ENCODE assay signal across 26 cellular contexts in the genomic region with DNA sequence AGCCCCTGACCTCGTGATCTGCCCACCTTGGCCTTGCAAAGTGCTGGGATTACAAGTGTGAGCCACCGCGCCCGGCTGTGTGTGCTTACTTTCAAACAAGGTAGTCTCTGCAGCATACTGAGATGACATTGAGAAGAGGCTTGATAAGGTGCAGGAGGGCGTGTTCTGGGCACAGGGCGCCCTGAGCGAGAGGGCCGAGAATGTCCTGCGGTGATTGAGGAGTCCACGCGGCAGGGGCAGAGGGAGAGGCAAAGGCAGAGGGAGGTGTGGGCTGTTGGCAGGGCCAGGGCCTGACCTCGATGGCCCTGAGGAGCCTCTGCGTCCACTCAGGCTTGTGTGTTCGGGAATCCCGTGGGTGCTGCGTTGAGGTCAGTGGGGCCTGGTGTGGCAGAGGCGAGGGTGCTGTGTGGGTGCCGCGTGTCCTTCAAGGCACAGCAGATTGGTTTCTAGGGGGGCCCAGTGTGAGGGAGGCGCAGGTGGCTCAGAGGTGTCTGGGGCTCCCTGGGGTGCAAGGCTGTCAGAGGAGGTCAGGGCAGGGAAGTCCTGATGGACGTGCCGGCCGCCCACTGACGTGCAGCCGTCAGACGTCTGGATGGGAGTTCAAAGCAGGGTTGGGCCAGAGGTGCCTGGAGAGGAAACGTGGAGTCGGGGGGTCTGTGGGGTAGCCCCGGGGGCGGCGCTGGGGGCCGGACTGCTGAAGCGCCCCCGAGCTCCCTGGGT. TPM values are rescaled to one million over a fixed set of nuclear protein-coding genes. Genes with fewer than 3 reads are reported as not detected.
DNase-seq lines count a peak whose midpoint lies in the region; ATAC-seq and TF ChIP-seq lines count a peak whose summit lies in the region.
"Had no signal": no experiment of that assay in that cellular context is flagged by ENCODE, and none has a peak within 500 bp of the region (broad histone marks: within the 10 kb centered on the region; RNA-seq: fewer than 3 reads in every experiment).

No MANE protein-coding gene starts in this region.

- H3K9me3 Mint-ChIP-seq in GM23338 = no peaks in the 10 kb centered on the region; the same call in 2 of the 3 replicates
- no peaks in the 10 kb centered on the region for H3K9me3 Mint-ChIP-seq in central memory CD8-positive, alpha-beta T cell
- H3K9me3 Mint-ChIP-seq in mesothelial cell of epicardium = no peaks in the 10 kb centered on the region
- no peaks in the 10 kb centered on the region for H3K9me3 Mint-ChIP-seq in activated T-cell treated with anti-CD3 and anti-CD28 coated beads, Interleukin-2, amount 50 U/mL, for 4 hours
- H3K9me3 Mint-ChIP-seq: activated B cell treated with CpG ODN at 0.5 μM for 24 hours had no signal

- no peak for TF ChIP-seq CTCF in GM23338 (conservative IDR thresholded peaks at IDR 0.05; ENCODE audit: low read depth in 2 of 2)
- no peak for TF ChIP-seq CTCF in mesothelial cell of epicardium (IDR thresholded peaks at IDR 0.05; ENCODE audit: unreplicated experiment)

- ATAC-seq in GM23338 (no peak), HG03175 (IDR thresholded peaks at IDR 0.05; ENCODE audit: unreplicated experiment) (no peak), GM21576 (IDR thresholded peaks at IDR 0.05; ENCODE audit: unreplicated experiment) (no peak)
- ATAC-seq in central memory CD8-positive, alpha-beta T cell (replicated peaks; ENCODE audit: extremely low read depth, poor library complexity, severe bottlenecking) = no peak
- no peak for ATAC-seq in activated T-cell treated with anti-CD3 and anti-CD28 coated beads, Interleukin-2, amount 50 U/mL, for 4 hours
- ATAC-seq: activated CD8-positive, alpha-beta memory T cell treated with anti-CD3 and anti-CD28 coated beads, Interleukin-2, amount 10 ng/mL, durations not matched to agents 7 days and 5 days; gastroesophageal sphincter; HCT116; K562 had no signal

- H3K27me3 ChIP-seq in GM23338 (ENCODE audit: insufficient read depth) = no peaks in the 10 kb centered on the region
- H3K27me3 ChIP-seq: gastroesophageal sphincter, MG63, neutrophil, SJSA1, suprapubic skin had no signal

- H3K36me3 Mint-ChIP-seq in GM23338 (ENCODE audit: low read depth) (peaks cover 31% of the 10 kb centered on the region), mesothelial cell of epicardium (peaks cover 17% of the 10 kb centered on the region)
- peaks cover 3% of the 10 kb centered on the region for H3K36me3 Mint-ChIP-seq in central memory CD8-positive, alpha-beta T cell (ENCODE audit: insufficient read depth)
- H3K36me3 Mint-ChIP-seq in activated T-cell treated with anti-CD3 and anti-CD28 coated beads, Interleukin-2, amount 50 U/mL, for 4 hours (ENCODE audit: insufficient read depth) = peaks cover 23% of the 10 kb centered on the region

- peaks cover 22% of the 10 kb centered on the region for H4K20me1 ChIP-seq in GM23338 (replicated peaks; ENCODE audit: insufficient read depth)

- H3K27ac ChIP-seq in GM23338 (ENCODE audit: low read depth) = no peak overlapping the region
- H3K27ac ChIP-seq: C4-2B, gastroesophageal sphincter, neutrophil, psoas muscle, SJSA1, suprapubic skin had no signal

- H3K4me3 Mint-ChIP-seq in GM23338 = no peak overlapping the region
- H3K4me3 Mint-ChIP-seq in central memory CD8-positive, alpha-beta T cell = no peak overlapping the region
- no peak overlapping the region for H3K4me3 Mint-ChIP-seq in mesothelial cell of epicardium
- H3K4me3 Mint-ChIP-seq in activated T-cell treated with anti-CD3 and anti-CD28 coated beads, Interleukin-2, amount 50 U/mL, for 4 hours = no peak overlapping the region
- H3K4me3 Mint-ChIP-seq: activated B cell treated with CpG ODN at 0.5 μM for 24 hours; activated CD8-positive, alpha-beta memory T cell treated with anti-CD3 and anti-CD28 coated beads, Interleukin-2, amount 10 ng/mL, durations not matched to agents 7 days and 5 days had no signal

- H3K27me3 Mint-ChIP-seq in GM23338 (ENCODE audit: insufficient read depth, low read depth, poor library complexity) = peaks cover 8% of the 10 kb centered on the region
- no peaks in the 10 kb centered on the region for H3K27me3 Mint-ChIP-seq in central memory CD8-positive, alpha-beta T cell
- no peaks in the 10 kb centered on the region for H3K27me3 Mint-ChIP-seq in mesothelial cell of epicardium (ENCODE audit: low read depth)
- H3K27me3 Mint-ChIP-seq in activated T-cell treated with anti-CD3 and anti-CD28 coated beads, Interleukin-2, amount 50 U/mL, for 4 hours (ENCODE audit: low read depth) = no peaks in the 10 kb centered on the region
- H3K27me3 Mint-ChIP-seq: activated B cell treated with CpG ODN at 0.5 μM for 24 hours; activated CD8-positive, alpha-beta memory T cell treated with anti-CD3 and anti-CD28 coated beads, Interleukin-2, amount 10 ng/mL, durations not matched to agents 7 days and 5 days had no signal

- H2AFZ ChIP-seq in GM23338 = no peak overlapping the region

- peak overlapping the region; percentile 74; the same call in 1 of the 2 replicates for H3K27ac Mint-ChIP-seq in GM23338
- H3K27ac Mint-ChIP-seq in central memory CD8-positive, alpha-beta T cell (ENCODE audit: low read depth) = peak overlapping the region; percentile 10
- peak overlapping the region; percentile 9 for H3K27ac Mint-ChIP-seq in mesothelial cell of epicardium
- H3K27ac Mint-ChIP-seq: activated B cell treated with CpG ODN at 0.5 μM for 24 hours; activated CD8-positive, alpha-beta memory T cell treated with anti-CD3 and anti-CD28 coated beads, Interleukin-2, amount 10 ng/mL, durations not matched to agents 7 days and 5 days had no signal

- H3K9me2 ChIP-seq in GM23338 (ENCODE audit: insufficient read depth) = no peaks in the 10 kb centered on the region

- H3K4me3 ChIP-seq in GM23338 = no peak overlapping the region
- H3K4me3 ChIP-seq: gastroesophageal sphincter, K562, MG63, psoas muscle, SJSA1, suprapubic skin had no signal

- no peaks in the 10 kb centered on the region for H3K36me3 ChIP-seq in GM23338 (ENCODE audit: insufficient read depth)
- H3K36me3 ChIP-seq: MG63, SJSA1 had no signal

- no peaks in the 10 kb centered on the region for H3F3A ChIP-seq in GM23338 (replicated peaks; ENCODE audit: low read depth)

- DNase-seq in GM23338 (ENCODE audit: low spot score) = no peak
- DNase-seq in central memory CD8-positive, alpha-beta T cell (ENCODE audit: low spot score in 2 of 2) = no peak
- no peak for DNase-seq in mesothelial cell of epicardium (ENCODE audit: low spot score in 2 of 2, unreplicated experiment in 2 of 2)
- DNase-seq in retina = peak; percentile 28
- DNase-seq in activated T-cell treated with anti-CD3 and anti-CD28 coated beads, Interleukin-2, amount 50 U/mL, for 4 hours = no peak
- DNase-seq: activated B cell treated with CpG ODN at 0.5 μM for 24 hours; activated CD8-positive, alpha-beta memory T cell treated with anti-CD3 and anti-CD28 coated beads, Interleukin-2, amount 10 ng/mL, durations not matched to agents 7 days and 5 days; activated naive CD4-positive, alpha-beta T cell treated with anti-CD3 and anti-CD28 coated beads, Interleukin-2, amount 50 U/mL, for 16 hours; central memory CD4-positive, alpha-beta T cell; dermis blood vessel endothelial cell; DMS79 treated with DMSO at 0.1 percent for 48 hours; GF-D8; MG63; NCI-H1436; NCI-H2107; NCI-H748 treated with DMSO at 0.1 percent for 48 hours; psoas muscle had no signal

- no peak overlapping the region for H3K4me2 ChIP-seq in GM23338

- H3K4me1 Mint-ChIP-seq in GM23338 = no peaks in the 10 kb centered on the region; the same call in 2 of the 3 replicates
- peaks cover 35% of the 10 kb centered on the region for H3K4me1 Mint-ChIP-seq in central memory CD8-positive, alpha-beta T cell
- H3K4me1 Mint-ChIP-seq in mesothelial cell of epicardium = peaks cover 31% of the 10 kb centered on the region
- H3K4me1 Mint-ChIP-seq in activated T-cell treated with anti-CD3 and anti-CD28 coated beads, Interleukin-2, amount 50 U/mL, for 4 hours (ENCODE audit: low read depth) = peaks cover 8% of the 10 kb centered on the region

- H3K4me1 ChIP-seq in GM23338 (ENCODE audit: insufficient read depth) = no peaks in the 10 kb centered on the region
- H3K4me1 ChIP-seq: psoas muscle, SJSA1 had no signal

- H3K79me2 ChIP-seq in GM23338 (replicated peaks; ENCODE audit: insufficient read depth) = peaks cover 59% of the 10 kb centered on the region

TF ChIP-seq in GM23338, 12 proteins besides CTCF, POLR2A, EP300 and RAD21 (continues in another document):
- TF ChIP-seq, protein P1, sequence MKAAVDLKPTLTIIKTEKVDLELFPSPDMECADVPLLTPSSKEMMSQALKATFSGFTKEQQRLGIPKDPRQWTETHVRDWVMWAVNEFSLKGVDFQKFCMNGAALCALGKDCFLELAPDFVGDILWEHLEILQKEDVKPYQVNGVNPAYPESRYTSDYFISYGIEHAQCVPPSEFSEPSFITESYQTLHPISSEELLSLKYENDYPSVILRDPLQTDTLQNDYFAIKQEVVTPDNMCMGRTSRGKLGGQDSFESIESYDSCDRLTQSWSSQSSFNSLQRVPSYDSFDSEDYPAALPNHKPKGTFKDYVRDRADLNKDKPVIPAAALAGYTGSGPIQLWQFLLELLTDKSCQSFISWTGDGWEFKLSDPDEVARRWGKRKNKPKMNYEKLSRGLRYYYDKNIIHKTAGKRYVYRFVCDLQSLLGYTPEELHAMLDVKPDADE (IDR thresholded peaks at IDR 0.05) = no peak
- TF ChIP-seq NANOG (IDR thresholded peaks at IDR 0.05; ENCODE audit: borderline replicate concordance) = no peak
- no peak for TF ChIP-seq EZH2phosphoT487 (IDR thresholded peaks at IDR 0.05; ENCODE audit: unreplicated experiment)
- TF ChIP-seq POLR2AphosphoS5 (IDR thresholded peaks at IDR 0.05; ENCODE audit: low read depth) = no peak

RNA-seq across cellular contexts. Expression of a gene that starts 12.1 kb away (rescaled TPM):
- 49.0 and 53.8 TPM in 2 replicates for total RNA-seq in GM23338 (2014; rRNA removed; shearing (Covaris generic))
- 31.0 and 33.1 TPM in 2 replicates for polyA plus RNA-seq in GM23338 (2016; fragmentation: Nextera tagmentation; extraction: Ambion mirVana)
- 88.1 to 93.4 TPM (median 90.9 TPM) in 3 replicates for total RNA-seq in mesothelial cell of epicardium
- 10 to 100 TPM; 20.7 to 27.8 (median 23.0) TPM for total RNA-seq in activated T-cell treated with anti-CD3 and anti-CD28 coated beads, Interleukin-2, amount 50 U/mL, for 4 hours

RNA-seq across cellular contexts. Expression of a gene that starts 28.8 kb away (rescaled TPM):
- total RNA-seq in GM23338 (2014; rRNA removed; shearing (Covaris generic)) = 2.6 and 3.7 TPM in 2 replicates
- 1.1 and 1.3 TPM in 2 replicates for polyA plus RNA-seq in GM23338 (2016; fragmentation: Nextera tagmentation; extraction: Ambion mirVana)
- 10.5 to 13.4 TPM (median 11.6 TPM) in 3 replicates for total RNA-seq in mesothelial cell of epicardium
- under 1 TPM; 0.48 to 0.79 (median 0.53) TPM for total RNA-seq in activated T-cell treated with anti-CD3 and anti-CD28 coated beads, Interleukin-2, amount 50 U/mL, for 4 hours
- total RNA-seq: SJSA1 had no signal

RNA-seq across cellular contexts. Expression of a gene that starts 43.4 kb away (rescaled TPM):
- total RNA-seq in GM23338 (2014; rRNA removed; shearing (Covaris generic)) = 2.2 and 4.4 TPM in 2 replicates
- polyA plus RNA-seq in GM23338 (2016; fragmentation: Nextera tagmentation; extraction: Ambion mirVana) = 3.0 and 5.7 TPM in 2 replicates
- total RNA-seq in mesothelial cell of epicardium = 25.0 to 32.1 TPM (median 32.0 TPM) in 3 replicates
- 10 to 100 TPM; 13.7 to 16.0 (median 15.1) TPM for total RNA-seq in activated T-cell treated with anti-CD3 and anti-CD28 coated beads, Interleukin-2, amount 50 U/mL, for 4 hours

RNA-seq across cellular contexts. Expression of a gene that starts 43.7 kb away (rescaled TPM):
- 60.5 and 149 TPM in 2 replicates for total RNA-seq in GM23338 (2014; rRNA removed; shearing (Covaris generic))
- polyA plus RNA-seq in GM23338 (2016; fragmentation: Nextera tagmentation; extraction: Ambion mirVana) = 2,021 and 2,519 TPM in 2 replicates
- 194 to 212 TPM (median 197 TPM) in 3 replicates for total RNA-seq in mesothelial cell of epicardium
- total RNA-seq in activated T-cell treated with anti-CD3 and anti-CD28 coated beads, Interleukin-2, amount 50 U/mL, for 4 hours = 100 to 1,000 TPM; 227 to 249 (median 244) TPM

Comparison
In these comparisons a context has a peak if more than half of its experiments do, and no peak if none do; other contexts are left out.
1. H3K27ac Mint-ChIP-seq: peak in every context shown above with its lines; median percentile 74 in GM23338; 10 in central memory CD8-positive, alpha-beta T cell; 9 in mesothelial cell of epicardium.